Comparison of ENCODE assay signal across 10 cellular contexts in the genomic region with DNA sequence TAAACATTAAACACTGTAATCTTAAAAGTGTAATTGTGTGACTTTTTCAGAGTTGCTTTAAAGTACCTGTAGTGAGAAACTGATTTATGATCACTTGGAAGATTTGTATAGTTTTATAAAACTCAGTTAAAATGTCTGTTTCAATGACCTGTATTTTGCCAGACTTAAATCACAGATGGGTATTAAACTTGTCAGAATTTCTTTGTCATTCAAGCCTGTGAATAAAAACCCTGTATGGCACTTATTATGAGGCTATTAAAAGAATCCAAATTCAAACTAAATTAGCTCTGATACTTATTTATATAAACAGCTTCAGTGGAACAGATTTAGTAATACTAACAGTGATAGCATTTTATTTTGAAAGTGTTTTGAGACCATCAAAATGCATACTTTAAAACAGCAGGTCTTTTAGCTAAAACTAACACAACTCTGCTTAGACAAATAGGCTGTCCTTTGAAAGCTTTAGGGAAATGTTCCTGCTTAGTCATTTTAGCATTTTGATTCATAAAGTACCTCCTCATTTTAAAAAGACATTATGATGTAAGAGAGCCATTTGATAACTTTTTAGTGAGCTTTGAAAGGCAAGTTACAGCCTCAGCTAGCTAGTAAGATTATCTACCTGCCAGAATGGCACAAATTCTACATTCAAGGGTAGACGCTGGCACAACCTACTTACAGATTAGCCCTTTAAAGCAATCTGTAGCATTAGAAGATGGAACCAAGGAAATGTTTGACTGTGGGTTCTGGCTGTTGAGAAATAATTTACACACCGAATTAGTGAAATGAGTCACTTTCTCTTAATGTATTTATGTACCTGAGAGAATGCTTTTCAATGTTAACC. TPM values are rescaled to one million over a fixed set of nuclear protein-coding genes. Genes with fewer than 3 reads are reported as not detected.
A peak's percentile ranks its signal among the peaks of the same experiment; 100 is the strongest.
DNase-seq lines count a peak whose midpoint lies in the region; ATAC-seq and TF ChIP-seq lines count a peak whose summit lies in the region.
"Had no signal": no experiment of that assay in that cellular context is flagged by ENCODE, and none has a peak within 500 bp of the region (broad histone marks: within the 10 kb centered on the region; RNA-seq: fewer than 3 reads in every experiment).

No MANE protein-coding gene starts in this region.

- TF ChIP-seq CTCF in GM13977 (IDR thresholded peaks at IDR 0.05; ENCODE audit: extremely low read depth, insufficient read depth, missing control alignments) = no peak
- TF ChIP-seq CTCF in activated B cell treated with CpG ODN at 0.5 μM for 24 hours (IDR thresholded peaks at IDR 0.05) = no peak

- POLR2A ChIA-PET in activated B cell treated with CpG ODN at 0.5 μM for 24 hours (lab: Charles Lee) = interaction anchor here (0.9 kb wide), 1 partner anchor 49 kb away, joined by 3 read pairs; no protein-coding TSS in a partner anchor
- POLR2A ChIA-PET in naive thymus-derived CD8-positive, alpha-beta T cell (lab: Charles Lee) = interaction anchor here (0.6 kb wide), 1 partner anchor 502 kb away, joined by 4 read pairs; no protein-coding TSS in a partner anchor

- no peaks in the 10 kb centered on the region for H3K27me3 Mint-ChIP-seq in activated B cell treated with CpG ODN at 0.5 μM for 24 hours
- H3K27me3 Mint-ChIP-seq in naive thymus-derived CD8-positive, alpha-beta T cell = peaks cover 0 to 2% (median 0%) of the 10 kb centered on the region in 5 donors
- H3K27me3 Mint-ChIP-seq: naive B cell had no signal

- intact Hi-C loops in activated B cell treated with CpG ODN at 0.5 μM for 24 hours (cut with micrococcal nuclease) = no loop called here

- peaks cover 69% of the 10 kb centered on the region for H3K36me3 Mint-ChIP-seq in activated B cell treated with CpG ODN at 0.5 μM for 24 hours (ENCODE audit: low read depth)
- H3K36me3 Mint-ChIP-seq in naive thymus-derived CD8-positive, alpha-beta T cell = peaks cover 0 to 76% (median 22%) of the 10 kb centered on the region in 3 donors

- DNase-seq in GM13977 (ENCODE audit: low spot score) = peak; percentile 43
- DNase-seq in activated B cell treated with CpG ODN at 0.5 μM for 24 hours = no peak
- no peak for DNase-seq in naive thymus-derived CD8-positive, alpha-beta T cell
- DNase-seq in GM19238 (ENCODE audit: insufficient read length, low spot score) = no peak
- no peak for DNase-seq in NCI-H526 treated with DMSO at 0.1 percent for 48 hours (lab: John Stamatoyannopoulos, UW)
- DNase-seq: activated gamma-delta T cell, kidney, naive B cell had no signal

- no peak overlapping the region for H3K4me3 Mint-ChIP-seq in activated B cell treated with CpG ODN at 0.5 μM for 24 hours
- H3K4me3 Mint-ChIP-seq in naive thymus-derived CD8-positive, alpha-beta T cell = no peak overlapping the region
- H3K4me3 Mint-ChIP-seq: naive B cell had no signal

- CTCF ChIA-PET in activated B cell treated with CpG ODN at 0.5 μM for 24 hours (lab: Charles Lee) = no interaction called here

- peak; percentile 54 for ATAC-seq in HG02642 (IDR thresholded peaks at IDR 0.05; ENCODE audit: poor library complexity, unreplicated experiment)
- no peak for ATAC-seq in activated B cell treated with CpG ODN at 0.5 μM for 24 hours (ENCODE audit: low read depth)
- ATAC-seq in naive thymus-derived CD8-positive, alpha-beta T cell = no peak
- no peak for ATAC-seq in GM19324 (IDR thresholded peaks at IDR 0.05; ENCODE audit: low FRiP score, unreplicated experiment)

- H3K4me1 Mint-ChIP-seq in activated B cell treated with CpG ODN at 0.5 μM for 24 hours = peaks cover 34% of the 10 kb centered on the region
- H3K4me1 Mint-ChIP-seq in naive thymus-derived CD8-positive, alpha-beta T cell = peaks cover 15 to 39% (median 35%) of the 10 kb centered on the region in 4 donors

- peak overlapping the region; percentile 46 for H3K27ac Mint-ChIP-seq in activated B cell treated with CpG ODN at 0.5 μM for 24 hours
- H3K27ac Mint-ChIP-seq in naive thymus-derived CD8-positive, alpha-beta T cell = peak overlapping the region in 8 of 10 donors; percentile 2 to 73 (median 50)

- in situ Hi-C loops in GM13977 (cut with MboI; ENCODE audit: low pct_unique_long_range_greater_than_20kb, low sequenced_read_pairs, unreplicated experiment) = no loop called here

- no peaks in the 10 kb centered on the region for H3K9me3 Mint-ChIP-seq in activated B cell treated with CpG ODN at 0.5 μM for 24 hours
- H3K9me3 Mint-ChIP-seq in naive thymus-derived CD8-positive, alpha-beta T cell = no peaks in the 10 kb centered on the region
- H3K9me3 Mint-ChIP-seq: naive B cell had no signal

RNA-seq across cellular contexts. Expression of gene SOD1, which starts 9.4 kb away (rescaled TPM):
- 107 and 131 TPM in 2 replicates for total RNA-seq in activated B cell treated with CpG ODN at 0.5 μM for 24 hours
- 100 to 1,000 TPM; 199 to 211 TPM for total RNA-seq in naive thymus-derived CD8-positive, alpha-beta T cell
- polyA plus RNA-seq in naive thymus-derived CD8-positive, alpha-beta T cell = 100 to 1,000 TPM; 566 to 661 (median 623) TPM
